15 cellular contexts compared by ENCODE assay signal in the genomic region with DNA sequence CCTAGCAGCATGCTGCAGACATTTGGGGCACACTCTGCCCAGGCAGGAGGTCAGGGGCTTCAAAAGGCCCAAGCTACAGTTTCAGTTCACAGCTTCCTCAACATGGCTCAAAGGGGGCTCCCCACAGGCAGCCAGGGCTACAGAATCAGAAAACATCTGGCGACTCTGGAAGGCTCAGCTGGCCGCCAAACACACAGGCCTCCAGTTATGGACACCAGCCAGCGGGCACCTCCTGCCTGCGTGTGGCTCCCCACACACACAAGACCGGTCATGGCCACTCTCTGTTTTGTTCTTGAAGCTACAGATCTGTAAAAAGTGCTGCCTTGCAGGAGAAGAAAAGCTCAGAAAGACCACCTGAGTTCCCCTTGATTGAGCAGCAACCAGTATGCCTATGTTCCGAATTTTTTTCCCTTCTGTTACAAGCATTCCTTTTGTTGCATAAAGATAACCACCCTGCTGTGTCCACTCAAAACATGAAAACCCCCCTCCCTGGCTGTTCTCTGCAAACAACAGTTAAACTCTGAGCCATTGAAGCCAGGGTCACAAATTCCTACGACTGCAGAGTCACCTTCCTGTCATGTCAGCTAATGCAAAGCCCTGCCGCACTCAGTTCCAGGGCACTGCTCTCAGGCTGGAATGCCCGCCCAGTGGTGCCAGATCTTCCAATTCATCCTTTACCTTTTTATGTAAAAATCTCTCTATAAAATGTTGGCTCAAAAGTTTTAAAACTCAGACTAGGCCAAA. TPM values are rescaled to one million over a fixed set of nuclear protein-coding genes. Genes with fewer than 3 reads are reported as not detected.
DNase-seq lines count a peak whose midpoint lies in the region; ATAC-seq and TF ChIP-seq lines count a peak whose summit lies in the region.
"Had no signal": no experiment of that assay in that cellular context is flagged by ENCODE, and none has a peak within 500 bp of the region (broad histone marks: within the 10 kb centered on the region; RNA-seq: fewer than 3 reads in every experiment).

No MANE protein-coding gene starts in this region.

- peaks cover 6% of the 10 kb centered on the region; the same call in 1 of the 3 replicates for H3K9me3 Mint-ChIP-seq in GM23338
- H3K9me3 Mint-ChIP-seq in activated CD4-positive, alpha-beta T cell treated with anti-CD3 and anti-CD28 coated beads, Interleukin-2, amount 10 ng/mL, durations not matched to agents 24 days and 14 days: no peaks in the 10 kb centered on the region

- no peaks in the 10 kb centered on the region for H3K9me2 ChIP-seq in GM23338 (ENCODE audit: insufficient read depth)

- no peak overlapping the region for H3K14ac ChIP-seq in neuronal stem cell (ENCODE audit: low read length)

- H2AFZ ChIP-seq in GM23338 (no peak overlapping the region; the same call in 1 of the 2 replicates), neuronal stem cell (ENCODE audit: low read length) (no peak overlapping the region)

- no peaks in the 10 kb centered on the region for H3K27me3 ChIP-seq in GM23338 (ENCODE audit: insufficient read depth)
- no peaks in the 10 kb centered on the region for H3K27me3 ChIP-seq in ascending aorta
- peaks cover 0 to 26% (median 0%) of the 10 kb centered on the region in 3 experiments for H3K27me3 ChIP-seq in neuronal stem cell (ENCODE audit: control insufficient read depth in 3 of 3, insufficient read depth in 3 of 3, low read depth in 1 of 3, low read length in 3 of 3)
- H3K27me3 ChIP-seq in brain microvascular endothelial cell (replicated peaks): no peaks in the 10 kb centered on the region
- H3K27me3 ChIP-seq: BLaER1 had no signal

- H3K4me3 Mint-ChIP-seq in GM23338: peak overlapping the region; percentile 21; the same call in 1 of the 3 replicates
- no peak overlapping the region for H3K4me3 Mint-ChIP-seq in activated CD4-positive, alpha-beta T cell treated with anti-CD3 and anti-CD28 coated beads, Interleukin-2, amount 10 ng/mL, durations not matched to agents 24 days and 14 days

- H3K9me3 ChIP-seq in ascending aorta (no peaks in the 10 kb centered on the region), neuronal stem cell (replicated peaks in 1 of 2; ENCODE audit: control insufficient read depth in 2 of 2, insufficient read depth in 1 of 2, low read depth in 1 of 2, low read length in 2 of 2) (peaks cover 0 to 24% of the 10 kb centered on the region in 2 donors)

- no peak for TF ChIP-seq CTCF in GM23338 (conservative IDR thresholded peaks at IDR 0.05; ENCODE audit: low read depth in 2 of 2)
- no peak for TF ChIP-seq CTCF in ascending aorta (IDR thresholded peaks at IDR 0.05)
- no peak for TF ChIP-seq CTCF in brain microvascular endothelial cell (IDR thresholded peaks at IDR 0.05; ENCODE audit: low read depth, low read length, missing control alignments)

- intact Hi-C loops in ascending aorta (cut with DNase I) (loop anchor here (2.0 kb wide), 2 partner anchors 23 to 33 kb away; partner anchors contain the start of gene VSTM4), left ventricle myocardium superior (cut with micrococcal nuclease) (no loop called here)
- intact Hi-C loops in activated CD4-positive, alpha-beta T cell treated with anti-CD3 and anti-CD28 coated beads, Interleukin-2, amount 10 ng/mL, durations not matched to agents 24 days and 14 days (cut with micrococcal nuclease): no loop called here

- no peak overlapping the region for H2AK5ac ChIP-seq in neuronal stem cell (ENCODE audit: low read depth, low read length)

- H2BK5ac ChIP-seq in neuronal stem cell (ENCODE audit: low read length): no peak overlapping the region

- peaks cover 22% of the 10 kb centered on the region for H3K4me1 Mint-ChIP-seq in GM23338
- H3K4me1 Mint-ChIP-seq in activated CD4-positive, alpha-beta T cell treated with anti-CD3 and anti-CD28 coated beads, Interleukin-2, amount 10 ng/mL, durations not matched to agents 24 days and 14 days: peaks cover 20% of the 10 kb centered on the region

- no peak overlapping the region for H3K9ac ChIP-seq in neuronal stem cell (ENCODE audit: low read depth, low read length, poor library complexity)
- H3K9ac ChIP-seq: BLaER1 had no signal

- no peak overlapping the region for H3K4ac ChIP-seq in neuronal stem cell (ENCODE audit: low read length)

- in situ Hi-C loops in brain microvascular endothelial cell (cut with HindIII; ENCODE audit: low pct_ligation_motif_present, low sequenced_read_pairs): no loop called here

- H3K18ac ChIP-seq in neuronal stem cell (ENCODE audit: low read length): peak overlapping the region; percentile 1

- H3K4me3 ChIP-seq in GM23338 (no peak overlapping the region), ascending aorta (no peak overlapping the region), neuronal stem cell (ENCODE audit: low read length in 2 of 2) (no peak overlapping the region), brain microvascular endothelial cell (ENCODE audit: low read depth, low read length) (no peak overlapping the region)
- H3K4me3 ChIP-seq: BLaER1 had no signal

- no peak overlapping the region for H4K8ac ChIP-seq in neuronal stem cell (ENCODE audit: low read depth, low read length)

- H2BK15ac ChIP-seq in neuronal stem cell (ENCODE audit: low read length): no peak overlapping the region

- no peaks in the 10 kb centered on the region for H4K20me1 ChIP-seq in GM23338 (replicated peaks; ENCODE audit: insufficient read depth)
- H4K20me1 ChIP-seq: BLaER1 had no signal

- H3K36me3 ChIP-seq in GM23338 (ENCODE audit: insufficient read depth): no peaks in the 10 kb centered on the region
- peaks cover 0 to 4% of the 10 kb centered on the region in 2 donors for H3K36me3 ChIP-seq in ascending aorta
- H3K36me3 ChIP-seq in neuronal stem cell (replicated peaks in 1 of 2; ENCODE audit: control insufficient read depth in 2 of 2, insufficient read depth in 2 of 2, low read length in 2 of 2): peaks cover 0 to under 1% of the 10 kb centered on the region in 2 donors
- H3K36me3 ChIP-seq in brain microvascular endothelial cell (replicated peaks): no peaks in the 10 kb centered on the region
- H3K36me3 ChIP-seq: BLaER1 had no signal

- H3K4me1 ChIP-seq in GM23338 (ENCODE audit: insufficient read depth) (peaks cover 4% of the 10 kb centered on the region; the same call in 1 of the 2 replicates), ascending aorta (peaks cover 10 to 49% of the 10 kb centered on the region in 2 donors), neuronal stem cell (ENCODE audit: control insufficient read depth in 2 of 2, insufficient read depth in 1 of 2, low read depth in 1 of 2, low read length in 2 of 2) (peaks cover 19 to 38% of the 10 kb centered on the region in 2 donors)

- no peak overlapping the region for H2BK12ac ChIP-seq in neuronal stem cell (ENCODE audit: low read length)

- H2BK120ac ChIP-seq in neuronal stem cell (ENCODE audit: low read depth, low read length): no peak overlapping the region

- H3K23ac ChIP-seq in neuronal stem cell (ENCODE audit: low read depth, low read length, poor library complexity): no peak overlapping the region

- H3K27ac ChIP-seq in GM23338 (ENCODE audit: low read depth) (peak overlapping the region; percentile 55), ascending aorta (peak overlapping the region; percentile 72 to 75), neuronal stem cell (replicated peaks; ENCODE audit: low read length) (no peak overlapping the region), brain microvascular endothelial cell (no peak overlapping the region)
- H3K27ac ChIP-seq: BLaER1, HL-60 had no signal

- H3K4me2 ChIP-seq in GM23338 (0 out of 2 replicates have a peak overlapping the region, but pooled peaks have one; percentile 24), neuronal stem cell (ENCODE audit: insufficient read depth, low read length, poor library complexity, severe bottlenecking) (peak overlapping the region; percentile 3)
- H3K4me2 ChIP-seq: BLaER1 had no signal

- peak overlapping the region; percentile 90 for H3K27ac Mint-ChIP-seq in GM23338
- H3K27ac Mint-ChIP-seq in activated CD4-positive, alpha-beta T cell treated with anti-CD3 and anti-CD28 coated beads, Interleukin-2, amount 10 ng/mL, durations not matched to agents 24 days and 14 days: no peak overlapping the region

- DNase-seq in GM23338 (ENCODE audit: low spot score): peak; percentile 31
- no peak for DNase-seq in ascending aorta (ENCODE audit: low spot score in 2 of 2)
- DNase-seq in left ventricle myocardium superior: peak; percentile 74
- peak; percentile 39 for DNase-seq in neuronal stem cell (ENCODE audit: low spot score)
- DNase-seq in activated CD4-positive, alpha-beta T cell treated with anti-CD3 and anti-CD28 coated beads, Interleukin-2, amount 10 ng/mL, durations not matched to agents 24 days and 14 days: no peak
- DNase-seq in brain microvascular endothelial cell: no peak
- no peak for DNase-seq in pons (ENCODE audit: low spot score)
- DNase-seq: activated CD4-positive, alpha-beta T cell treated with anti-CD3 and anti-CD28 coated beads for 48 hours; foreskin melanocyte; midbrain; trophoblast cell had no signal

- no CpG with 5 or more reads among the region's 9 CpGs for WGBS in neuronal stem cell (ENCODE audit: extremely low coverage in 2 of 2, insufficient read length in 2 of 2, insufficient replicate concordance in 1 of 2), 2 donors

- ATAC-seq in GM23338 (peak; percentile 81), left ventricle myocardium superior (peak; percentile 64), GM21576 (IDR thresholded peaks at IDR 0.05; ENCODE audit: unreplicated experiment) (no peak)

- no peaks in the 10 kb centered on the region for H3F3A ChIP-seq in GM23338 (replicated peaks; ENCODE audit: low read depth)

- peaks cover 4% of the 10 kb centered on the region; the same call in 2 of the 3 replicates for H3K36me3 Mint-ChIP-seq in GM23338 (ENCODE audit: low read depth)
- no peaks in the 10 kb centered on the region for H3K36me3 Mint-ChIP-seq in activated CD4-positive, alpha-beta T cell treated with anti-CD3 and anti-CD28 coated beads, Interleukin-2, amount 10 ng/mL, durations not matched to agents 24 days and 14 days (ENCODE audit: low read depth)

- no peak overlapping the region for H4K91ac ChIP-seq in neuronal stem cell (ENCODE audit: low read depth, low read length, poor library complexity)

- H3K27me3 Mint-ChIP-seq in GM23338 (ENCODE audit: insufficient read depth, low read depth, poor library complexity): peaks cover 8% of the 10 kb centered on the region
- H3K27me3 Mint-ChIP-seq in activated CD4-positive, alpha-beta T cell treated with anti-CD3 and anti-CD28 coated beads, Interleukin-2, amount 10 ng/mL, durations not matched to agents 24 days and 14 days: peaks cover 8% of the 10 kb centered on the region

- H3K79me1 ChIP-seq in neuronal stem cell (ENCODE audit: low read depth, low read length): no peaks in the 10 kb centered on the region

- no peaks in the 10 kb centered on the region for H3K79me2 ChIP-seq in GM23338 (replicated peaks; ENCODE audit: insufficient read depth)

RNA-seq across cellular contexts. Expression of gene VSTM4, which starts 33.6 kb away (rescaled TPM):
- 0.23 and 0.66 TPM in 2 replicates for total RNA-seq in GM23338 (2014; rRNA removed; shearing (Covaris generic))
- polyA plus RNA-seq in GM23338 (2016; fragmentation: Nextera tagmentation; extraction: Ambion mirVana): 0.21 and 0.56 TPM in 2 replicates
- total RNA-seq in ascending aorta: 17.7 TPM
- total RNA-seq in left ventricle myocardium superior: 12.2 TPM
- polyA plus RNA-seq in neuronal stem cell (2013, experiment 1 of 2): 1.6 TPM
- polyA plus RNA-seq in neuronal stem cell (2013, experiment 2 of 2): 1.6 TPM
- 0.50 and 0.63 TPM in 2 replicates for total RNA-seq in activated CD4-positive, alpha-beta T cell treated with anti-CD3 and anti-CD28 coated beads, Interleukin-2, amount 10 ng/mL, durations not matched to agents 24 days and 14 days

RNA-seq across cellular contexts. Expression of gene FAM170B, which starts 52.1 kb away (rescaled TPM):
- total RNA-seq in GM23338 (2014; rRNA removed; shearing (Covaris generic)): not detected in 2 replicates
- polyA plus RNA-seq in GM23338 (2016; fragmentation: Nextera tagmentation; extraction: Ambion mirVana): not detected in 2 replicates
- not detected for total RNA-seq in ascending aorta
- not detected for total RNA-seq in left ventricle myocardium superior
- polyA plus RNA-seq in neuronal stem cell (2013, experiment 1 of 2): not detected
- not detected for polyA plus RNA-seq in neuronal stem cell (2013, experiment 2 of 2)
- total RNA-seq in activated CD4-positive, alpha-beta T cell treated with anti-CD3 and anti-CD28 coated beads, Interleukin-2, amount 10 ng/mL, durations not matched to agents 24 days and 14 days: not detected in 2 replicates
- total RNA-seq: renal cortical epithelial cell had no signal

Comparison
In these comparisons a context has a peak if more than half of its experiments do, and no peak if none do; other contexts are left out.
1. DNase-seq: peak in GM23338 (single experiment), left ventricle myocardium superior (single experiment) and neuronal stem cell (single experiment); none in ascending aorta (0 of 2), activated CD4-positive, alpha-beta T cell treated with anti-CD3 and anti-CD28 coated beads, Interleukin-2, amount 10 ng/mL, durations not matched to agents 24 days and 14 days (single experiment), brain microvascular endothelial cell (single experiment) and pons (single experiment).
2. H3K27ac ChIP-seq: peak in GM23338 (single experiment) and ascending aorta (2 of 2); none in neuronal stem cell (single experiment) and brain microvascular endothelial cell (single experiment).